Comparison of ENCODE assay signal across 15 cellular contexts in the genomic region with DNA sequence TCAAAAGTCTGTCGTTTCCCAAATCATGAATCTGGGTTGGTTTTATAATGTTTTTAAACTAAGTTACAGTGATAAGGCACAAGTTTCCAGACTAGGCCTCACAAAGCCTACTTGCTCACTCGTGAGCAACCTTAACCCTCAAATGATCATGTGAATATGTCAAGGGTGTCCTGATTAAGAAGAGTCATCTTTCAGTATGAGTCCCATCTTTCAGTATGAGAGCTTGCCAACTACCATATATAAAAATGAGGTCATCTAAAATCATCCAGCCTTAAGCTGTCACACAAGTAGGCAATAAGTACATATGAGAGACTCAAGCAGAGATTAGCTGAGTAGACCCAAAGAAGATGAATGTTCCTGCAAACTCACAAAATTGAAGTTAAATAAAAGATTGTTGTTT.
DNase-seq lines count a peak whose midpoint lies in the region; ATAC-seq, FAIRE-seq and TF ChIP-seq lines count a peak whose summit lies in the region.
"Had no signal": no experiment of that assay in that cellular context is flagged by ENCODE, and none has a peak within 500 bp of the region (broad histone marks: within the 10 kb centered on the region; RNA-seq: fewer than 3 reads in every experiment).

No MANE protein-coding gene starts in this region.

- no peak for DNase-seq in GM12892 (ENCODE audit: insufficient read length)
- no peak for DNase-seq in NCI-H526 (lab: John Stamatoyannopoulos, UW)
- no peak for DNase-seq in anterior cingulate cortex (lab: John Stamatoyannopoulos, UW)
- no peak for DNase-seq in activated CD4-positive, alpha-beta T cell treated with anti-CD3 and anti-CD28 coated beads, Interleukin-2, amount 50 U/mL, for 4 hours
- no peak for DNase-seq in activated CD4-positive, alpha-beta T cell treated with anti-CD3 and anti-CD28 coated beads for 48 hours
- DNase-seq: activated CD8-positive, alpha-beta memory T cell treated with anti-CD3 and anti-CD28 coated beads, Interleukin-2, amount 50 U/mL, for 4 hours; Calu3; heart right ventricle; left colon; NCI-H2081 had no signal

- TF ChIP-seq POLR2A in GM12892 (IDR thresholded peaks at IDR 0.05; ENCODE audit: low read depth, low read length): no peak

- no peak overlapping the region for H3K4me3 ChIP-seq in HEK293 (ENCODE audit: low read depth, low read length)
- H3K4me3 ChIP-seq: heart right ventricle had no signal

- no peak overlapping the region for H3K27ac ChIP-seq in HEK293 (ENCODE audit: extremely low read depth, low read depth, low read length)
- H3K27ac ChIP-seq: heart right ventricle, HL-60 had no signal

- CTCF ChIA-PET in HEK293 (lab: Yijun Ruan, JAX): no interaction called here

- no peaks in the 10 kb centered on the region; the same call in 1 of the 2 replicates for H3K9me3 ChIP-seq in HEK293 (ENCODE audit: control insufficient read depth, insufficient read depth, low read depth, low read length)

- ATAC-seq in GM18909 (IDR thresholded peaks at IDR 0.05; ENCODE audit: poor library complexity, unreplicated experiment) (peak; percentile 81), HG03175 (IDR thresholded peaks at IDR 0.05; ENCODE audit: unreplicated experiment) (peak; percentile 79)
- ATAC-seq: heart right ventricle; left colon; stimulated activated memory B cell treated with anti-CD40 and anti-IgM and Interleukin-4, amounts not matched to agents 10 μg/mL and 1 μg/mL and 100 μg/mL, for 72 hours had no signal

- no peaks in the 10 kb centered on the region for H3K4me1 ChIP-seq in HEK293 (ENCODE audit: control insufficient read depth, insufficient read depth, low read length)
- H3K4me1 ChIP-seq: heart right ventricle had no signal

- no peak for TF ChIP-seq CTCF in HEK293 (tag by site-specific recombination; IDR thresholded peaks at IDR 0.05)

- POLR2A ChIA-PET in HEK293 (lab: Yijun Ruan, JAX): no interaction called here

- peak; percentile 51 for FAIRE-seq in GM12892 (lab: Jason Lieb, UNC)

- H3K36me3 ChIP-seq in HEK293 (ENCODE audit: control insufficient read depth in 2 of 2, insufficient read depth in 1 of 2, low read length in 2 of 2): no peaks in the 10 kb centered on the region
- H3K36me3 ChIP-seq: heart right ventricle had no signal

TF ChIP-seq in HEK293, 187 proteins besides CTCF, POLR2A, EP300 and RAD21:
- no peak for TF ChIP-seq ZNF560 (tag by site-specific recombination; IDR thresholded peaks at IDR 0.05; ENCODE audit: borderline replicate concordance)
- TF ChIP-seq KLF8 (tag by site-specific recombination; IDR thresholded peaks at IDR 0.05): peak; percentile 50; the same call in 1 of the 2 replicates
- 0 out of 2 replicates have a peak, but pooled peaks have one; percentile 20 for TF ChIP-seq ZXDB (tag by site-specific recombination; IDR thresholded peaks at IDR 0.05)
- TF ChIP-seq GLIS1 (tag by site-specific recombination; IDR thresholded peaks at IDR 0.05): no peak
- TF ChIP-seq ZNF354C (tag by site-specific recombination; IDR thresholded peaks at IDR 0.05; ENCODE audit: borderline replicate concordance, low read depth): no peak
- TF ChIP-seq ZNF561 (tag by site-specific recombination; IDR thresholded peaks at IDR 0.05; ENCODE audit: borderline replicate concordance): no peak
- no peak for TF ChIP-seq ZNF146 (tag by site-specific recombination; IDR thresholded peaks at IDR 0.05)
- TF ChIP-seq ZNF629 (tag by site-specific recombination; IDR thresholded peaks at IDR 0.05): peak; percentile 43; the same call in 1 of the 2 replicates
- TF ChIP-seq, protein P1, sequence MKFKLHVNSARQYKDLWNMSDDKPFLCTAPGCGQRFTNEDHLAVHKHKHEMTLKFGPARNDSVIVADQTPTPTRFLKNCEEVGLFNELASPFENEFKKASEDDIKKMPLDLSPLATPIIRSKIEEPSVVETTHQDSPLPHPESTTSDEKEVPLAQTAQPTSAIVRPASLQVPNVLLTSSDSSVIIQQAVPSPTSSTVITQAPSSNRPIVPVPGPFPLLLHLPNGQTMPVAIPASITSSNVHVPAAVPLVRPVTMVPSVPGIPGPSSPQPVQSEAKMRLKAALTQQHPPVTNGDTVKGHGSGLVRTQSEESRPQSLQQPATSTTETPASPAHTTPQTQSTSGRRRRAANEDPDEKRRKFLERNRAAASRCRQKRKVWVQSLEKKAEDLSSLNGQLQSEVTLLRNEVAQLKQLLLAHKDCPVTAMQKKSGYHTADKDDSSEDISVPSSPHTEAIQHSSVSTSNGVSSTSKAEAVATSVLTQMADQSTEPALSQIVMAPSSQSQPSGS (tag by site-specific recombination; IDR thresholded peaks at IDR 0.05; ENCODE audit: low read depth): peak; percentile 87
- TF ChIP-seq PBX3 (CRISPR knock-in tag; IDR thresholded peaks at IDR 0.05): no peak
- TF ChIP-seq RBAK (tag by site-specific recombination; IDR thresholded peaks at IDR 0.05): no peak
- TF ChIP-seq ZNF366 (tag by site-specific recombination; conservative IDR thresholded peaks at IDR 0.05): peak; percentile 37; the same call in 1 of the 2 replicates
- TF ChIP-seq, protein P2, sequence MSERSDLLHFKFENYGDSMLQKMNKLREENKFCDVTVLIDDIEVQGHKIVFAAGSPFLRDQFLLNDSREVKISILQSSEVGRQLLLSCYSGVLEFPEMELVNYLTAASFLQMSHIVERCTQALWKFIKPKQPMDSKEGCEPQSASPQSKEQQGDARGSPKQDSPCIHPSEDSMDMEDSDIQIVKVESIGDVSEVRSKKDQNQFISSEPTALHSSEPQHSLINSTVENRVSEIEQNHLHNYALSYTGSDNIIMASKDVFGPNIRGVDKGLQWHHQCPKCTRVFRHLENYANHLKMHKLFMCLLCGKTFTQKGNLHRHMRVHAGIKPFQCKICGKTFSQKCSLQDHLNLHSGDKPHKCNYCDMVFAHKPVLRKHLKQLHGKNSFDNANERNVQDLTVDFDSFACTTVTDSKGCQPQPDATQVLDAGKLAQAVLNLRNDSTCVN (tag by site-specific recombination; optimal IDR thresholded peaks at IDR 0.05): no peak
- no peak for TF ChIP-seq ZNF114 (tag by site-specific recombination; IDR thresholded peaks at IDR 0.05)
- TF ChIP-seq ZNF184 (tag by site-specific recombination; IDR thresholded peaks at IDR 0.05): 0 out of 2 replicates have a peak, but pooled peaks have one; percentile 6
- TF ChIP-seq ZNF341 (tag by site-specific recombination; IDR thresholded peaks at IDR 0.05; ENCODE audit: low read depth): no peak
- no peak for TF ChIP-seq KLF1 (tag by site-specific recombination; IDR thresholded peaks at IDR 0.05)
- TF ChIP-seq, protein P3, sequence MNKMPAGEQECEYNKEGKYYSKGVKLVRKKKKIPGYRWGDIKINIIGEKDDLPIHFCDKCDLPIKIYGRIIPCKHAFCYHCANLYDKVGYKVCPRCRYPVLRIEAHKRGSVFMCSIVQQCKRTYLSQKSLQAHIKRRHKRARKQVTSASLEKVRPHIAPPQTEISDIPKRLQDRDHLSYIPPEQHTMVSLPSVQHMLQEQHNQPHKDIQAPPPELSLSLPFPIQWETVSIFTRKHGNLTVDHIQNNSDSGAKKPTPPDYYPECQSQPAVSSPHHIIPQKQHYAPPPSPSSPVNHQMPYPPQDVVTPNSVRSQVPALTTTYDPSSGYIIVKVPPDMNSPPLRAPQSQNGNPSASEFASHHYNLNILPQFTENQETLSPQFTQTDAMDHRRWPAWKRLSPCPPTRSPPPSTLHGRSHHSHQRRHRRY (tag by site-specific recombination; IDR thresholded peaks at IDR 0.05): no peak
- no peak for TF ChIP-seq BCL11A (tag by site-specific recombination; IDR thresholded peaks at IDR 0.05; ENCODE audit: low read depth)
- 0 out of 2 replicates have a peak, but pooled peaks have one; percentile 48 for TF ChIP-seq ZNF692 (tag by site-specific recombination; IDR thresholded peaks at IDR 0.05)
- no peak for TF ChIP-seq SCRT1 (tag by site-specific recombination; IDR thresholded peaks at IDR 0.05; ENCODE audit: borderline replicate concordance)
- TF ChIP-seq FEZF1 (tag by site-specific recombination; IDR thresholded peaks at IDR 0.05): peak; percentile 52; the same call in 1 of the 2 replicates
